Comparison of ENCODE assay signal across 8 cellular contexts in the genomic region with DNA sequence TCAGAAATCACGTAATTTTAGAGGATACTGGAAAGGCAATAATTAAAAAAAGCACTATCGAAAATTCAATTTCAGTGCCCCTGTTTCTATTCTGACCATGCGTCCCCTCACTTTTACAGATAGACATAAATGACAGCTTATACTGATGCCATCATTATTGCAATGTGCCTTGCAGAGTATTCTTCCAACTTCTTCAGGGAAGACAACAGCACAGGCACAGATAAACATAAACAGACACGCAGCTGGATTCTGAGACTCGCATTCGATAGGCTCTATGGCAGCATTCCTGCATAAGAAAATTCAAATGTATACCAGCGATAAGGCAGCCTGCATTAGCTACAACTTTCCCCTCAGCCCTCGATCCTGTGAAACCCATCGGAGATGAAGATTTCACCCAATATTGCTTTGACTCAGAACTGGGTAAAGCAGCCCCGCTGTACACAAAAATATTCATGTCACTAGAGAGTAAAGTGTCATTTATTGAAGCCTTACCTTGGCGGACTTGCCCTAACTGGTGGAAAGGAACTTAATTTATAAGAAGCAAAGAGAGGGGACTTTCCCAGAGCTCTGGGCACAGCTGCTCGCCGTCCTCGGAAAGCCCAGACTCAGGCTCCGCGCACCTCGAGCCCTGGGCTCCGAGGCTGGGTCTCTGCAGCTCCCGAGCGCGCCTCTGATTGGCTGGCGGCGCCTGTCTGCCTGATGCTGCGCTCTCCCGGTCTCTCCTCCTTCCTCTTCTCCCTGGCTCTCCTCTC. TPM values are rescaled to one million over a fixed set of nuclear protein-coding genes. Genes with fewer than 3 reads are reported as not detected.
A peak's percentile ranks its signal among the peaks of the same experiment; 100 is the strongest.
DNase-seq lines count a peak whose midpoint lies in the region; ATAC-seq and TF ChIP-seq lines count a peak whose summit lies in the region.

TSS of gene CDH18 (minus strand) at position 607 of the 752 bp plus-strand sequence. CDS start 149,214 bp downstream, outside the sequence.

- DNase-seq in DMS 273 treated with DMSO at 0.1 percent for 48 hours (lab: John Stamatoyannopoulos, UW) (peak; percentile 70), NCI-H2029 treated with DMSO at 0.1 percent for 48 hours (lab: John Stamatoyannopoulos, UW) (peak; percentile 35), iPS-NIHi7 (ENCODE audit: extremely low spot score) (peak; percentile 92), superior temporal gyrus (ENCODE audit: extremely low spot score) (peak; percentile 68), mesenteric fat pad (ENCODE audit: low spot score) (no peak)

- peaks cover 30% of the 10 kb centered on the region for H3K4me1 Mint-ChIP-seq in brain

- no peaks in the 10 kb centered on the region for H3K36me3 Mint-ChIP-seq in brain

- peaks cover 15% of the 10 kb centered on the region for H3K27me3 Mint-ChIP-seq in brain

- no peak for TF ChIP-seq CTCF in brain (conservative IDR thresholded peaks at IDR 0.05)

- peak within 1 kb of the TSS; percentile 87 to 92 (median 92) for H3K4me3 Mint-ChIP-seq in brain

- ATAC-seq in HG02884 (IDR thresholded peaks at IDR 0.05; ENCODE audit: unreplicated experiment), result no peak
- ATAC-seq in GM18858 (IDR thresholded peaks at IDR 0.05; ENCODE audit: unreplicated experiment), result no peak

- peak within 1 kb of the TSS in 3 of 5 experiments; percentile 61 to 79 (median 73) for H3K27ac Mint-ChIP-seq in brain

- H3K9me3 Mint-ChIP-seq in brain, result no peaks in the 10 kb centered on the region

RNA-seq across cellular contexts. Expression of gene CDH18, which starts in this region (rescaled TPM):
- 2.7 TPM for polyA plus RNA-seq in brain (ENCODE audit: insufficient read depth, low read depth, low replicate concordance)
- total RNA-seq in mesenteric fat pad, result not detected
